ENCODE assay signal across 12 cellular contexts in genomic region chrX:67781132-67781531, GRCh38.
DNase-seq lines count a peak whose midpoint lies in the region; ATAC-seq, FAIRE-seq and TF ChIP-seq lines count a peak whose summit lies in the region.
"Had no signal": no experiment of that assay in that cellular context is flagged by ENCODE, and none has a peak within 500 bp of the region (broad histone marks: within the 10 kb centered on the region; RNA-seq: fewer than 3 reads in every experiment).

No MANE protein-coding gene starts in this region.

- no peak for FAIRE-seq in GM12891 (lab: Jason Lieb, UNC)
- FAIRE-seq: A204.1 had no signal

- no peak overlapping the region for H3K4me3 Mint-ChIP-seq in stimulated activated effector memory CD8-positive, alpha-beta T cell treated with anti-CD3 and anti-CD28 coated beads, Interleukin-12 subunit alpha, Interleukin-12 subunit beta, amount 100 ng/mL, for 72 hours
- H3K4me3 Mint-ChIP-seq: activated T-helper 1 cell treated with anti-CD3 and anti-CD28 coated beads, Interleukin-12 subunit alpha, Interleukin-12 subunit beta, Interleukin-2, Interleukin-4 antibody, amounts not matched to agents 30 ng/mL and 10 ng/mL and 1 ng/mL, durations not matched to agents 14 hours and 24 hours and 36 hours had no signal

- intact Hi-C loops in left lung (cut with DNase I), result no loop called here
- intact Hi-C loops in uterus (cut with DNase I; ENCODE audit: low total_unique reads), result no loop called here

- no peaks in the 10 kb centered on the region for H3K36me3 Mint-ChIP-seq in stimulated activated effector memory CD8-positive, alpha-beta T cell treated with anti-CD3 and anti-CD28 coated beads, Interleukin-12 subunit alpha, Interleukin-12 subunit beta, amount 100 ng/mL, for 72 hours

- H3K36me3 ChIP-seq in left lung (no peaks in the 10 kb centered on the region), uterus (no peaks in the 10 kb centered on the region)
- H3K36me3 ChIP-seq: prostate gland had no signal

- TF ChIP-seq CTCF in left lung (IDR thresholded peaks at IDR 0.05), result no peak
- TF ChIP-seq CTCF in uterus (IDR thresholded peaks at IDR 0.05), result peak; percentile 20 to 40 (median 22)

- DNase-seq in SKM-1 treated with dmso at 0.1 percent for 144 hours (lab: John Stamatoyannopoulos, UW; ENCODE audit: unreplicated experiment) (peak; percentile 55), SKM-1 (lab: John Stamatoyannopoulos, UW; ENCODE audit: unreplicated experiment) (no peak), dedifferentiated amniotic fluid mesenchymal stem cell (ENCODE audit: extremely low spot score) (peak; percentile 16), left lung (no peak), uterus (peak; percentile 20 to 35), GM12891 (ENCODE audit: insufficient read length, low spot score) (no peak)
- DNase-seq in stimulated activated effector memory CD8-positive, alpha-beta T cell treated with anti-CD3 and anti-CD28 coated beads, Interleukin-12 subunit alpha, Interleukin-12 subunit beta, amount 100 ng/mL, for 72 hours (ENCODE audit: low spot score in 2 of 2), result no peak

- H3K27me3 ChIP-seq in left lung (no peaks in the 10 kb centered on the region), uterus (no peaks in the 10 kb centered on the region)

- peak; percentile 10 for ATAC-seq in left lung
- no peak for ATAC-seq in stimulated activated effector memory CD8-positive, alpha-beta T cell treated with anti-CD3 and anti-CD28 coated beads, Interleukin-12 subunit alpha, Interleukin-12 subunit beta, amount 100 ng/mL, for 72 hours
- no peak for ATAC-seq in GM21390 (IDR thresholded peaks at IDR 0.05; ENCODE audit: unreplicated experiment)

- H3K27ac Mint-ChIP-seq in stimulated activated effector memory CD8-positive, alpha-beta T cell treated with anti-CD3 and anti-CD28 coated beads, Interleukin-12 subunit alpha, Interleukin-12 subunit beta, amount 100 ng/mL, for 72 hours, result no peak overlapping the region
- H3K27ac Mint-ChIP-seq: activated T-helper 1 cell treated with anti-CD3 and anti-CD28 coated beads, Interleukin-12 subunit alpha, Interleukin-12 subunit beta, Interleukin-2, Interleukin-4 antibody, amounts not matched to agents 30 ng/mL and 10 ng/mL and 1 ng/mL, durations not matched to agents 14 hours and 24 hours and 36 hours had no signal

- TF ChIP-seq POLR2A in uterus (IDR thresholded peaks at IDR 0.05) (no peak), GM12891 (IDR thresholded peaks at IDR 0.05; ENCODE audit: low read depth, low read length) (no peak)

- H3K4me1 Mint-ChIP-seq in stimulated activated effector memory CD8-positive, alpha-beta T cell treated with anti-CD3 and anti-CD28 coated beads, Interleukin-12 subunit alpha, Interleukin-12 subunit beta, amount 100 ng/mL, for 72 hours, result no peaks in the 10 kb centered on the region

- H3K27ac ChIP-seq in left lung (peak overlapping the region; percentile 45 to 75), uterus (peak overlapping the region; percentile 65 to 68)
- H3K27ac ChIP-seq: prostate gland had no signal

- no peak overlapping the region for H3K4me3 ChIP-seq in left lung
- no peak overlapping the region for H3K4me3 ChIP-seq in uterus
- H3K4me3 ChIP-seq: dorsolateral prefrontal cortex, prostate gland had no signal

- peaks cover 0 to 7% of the 10 kb centered on the region in 2 donors for H3K4me1 ChIP-seq in left lung
- peaks cover 0 to 3% of the 10 kb centered on the region in 2 donors for H3K4me1 ChIP-seq in uterus
- H3K4me1 ChIP-seq: prostate gland had no signal

- no peaks in the 10 kb centered on the region for H3K9me3 ChIP-seq in left lung
- H3K9me3 ChIP-seq in uterus, result no peaks in the 10 kb centered on the region
- H3K9me3 ChIP-seq: prostate gland had no signal

- peaks cover 4% of the 10 kb centered on the region for H3K9me3 Mint-ChIP-seq in stimulated activated effector memory CD8-positive, alpha-beta T cell treated with anti-CD3 and anti-CD28 coated beads, Interleukin-12 subunit alpha, Interleukin-12 subunit beta, amount 100 ng/mL, for 72 hours
- H3K9me3 Mint-ChIP-seq: activated T-helper 1 cell treated with anti-CD3 and anti-CD28 coated beads, Interleukin-12 subunit alpha, Interleukin-12 subunit beta, Interleukin-2, Interleukin-4 antibody, amounts not matched to agents 30 ng/mL and 10 ng/mL and 1 ng/mL, durations not matched to agents 14 hours and 24 hours and 36 hours had no signal

TF ChIP-seq in GM12891, 5 proteins besides CTCF, POLR2A, EP300 and RAD21:
- no peak for TF ChIP-seq POLR2AphosphoS5 (IDR thresholded peaks at IDR 0.05; ENCODE audit: low read depth, low read length)
- no peak for TF ChIP-seq TAF1 (IDR thresholded peaks at IDR 0.05; ENCODE audit: low read depth, low read length)
- no peak for TF ChIP-seq PAX5 (IDR thresholded peaks at IDR 0.05; ENCODE audit: insufficient read depth, low read length, severe bottlenecking)
- TF ChIP-seq SPI1 (IDR thresholded peaks at IDR 0.05; ENCODE audit: low read depth, low read length), result no peak
- TF ChIP-seq POU2F2 (IDR thresholded peaks at IDR 0.05; ENCODE audit: low read depth, low read length), result no peak

Comparison
In these comparisons a context has a peak if more than half of its experiments do, and no peak if none do; other contexts are left out.
1. DNase-seq: peak in SKM-1 treated with dmso at 0.1 percent for 144 hours (single experiment), dedifferentiated amniotic fluid mesenchymal stem cell (single experiment) and uterus (2 of 2); none in SKM-1 (single experiment), left lung (0 of 2), stimulated activated effector memory CD8-positive, alpha-beta T cell treated with anti-CD3 and anti-CD28 coated beads, Interleukin-12 subunit alpha, Interleukin-12 subunit beta, amount 100 ng/mL, for 72 hours (0 of 2) and GM12891 (single experiment).
2. CTCF ChIP-seq: peak in uterus (4 of 4); none in left lung (0 of 2).